ENCODE assay signal across 8 cellular contexts in the genomic region with DNA sequence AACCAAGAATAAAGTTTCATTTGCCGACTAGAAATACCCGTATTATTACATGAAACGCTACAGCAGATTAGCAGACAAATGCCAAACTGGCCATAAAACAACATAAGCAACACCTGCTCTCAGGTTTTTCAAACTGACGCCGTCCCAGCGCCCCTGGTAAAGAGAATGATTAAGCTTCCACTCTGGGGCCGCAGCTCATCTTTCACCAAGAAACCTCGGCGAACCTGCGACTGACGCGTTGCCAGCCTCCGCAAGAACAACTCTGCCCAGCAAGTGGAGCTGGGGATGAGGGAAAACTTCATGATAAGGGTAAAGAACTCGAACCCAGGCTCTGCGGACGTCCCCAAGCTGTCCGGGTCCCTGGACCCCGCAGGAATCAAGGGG. TPM values are rescaled to one million over a fixed set of nuclear protein-coding genes. Genes with fewer than 3 reads are reported as not detected.
DNase-seq lines count a peak whose midpoint lies in the region; ATAC-seq and TF ChIP-seq lines count a peak whose summit lies in the region.

No MANE protein-coding gene starts in this region.

- TF ChIP-seq CTCF in VCaP (conservative IDR thresholded peaks at IDR 0.05) (no peak), esophagus squamous epithelium (IDR thresholded peaks at IDR 0.05) (no peak), osteoblast (IDR thresholded peaks at IDR 0.05; ENCODE audit: extremely low read depth, low read depth, low read length) (no peak)

- peaks cover 31% of the 10 kb centered on the region for H4K20me1 ChIP-seq in osteoblast (ENCODE audit: insufficient read depth, low read length)

- TF ChIP-seq POLR2A in esophagus squamous epithelium (IDR thresholded peaks at IDR 0.05): no peak

- peak overlapping the region; percentile 98 for H3K27ac ChIP-seq in VCaP
- peak overlapping the region; percentile 90 to 97 (median 94) for H3K27ac ChIP-seq in esophagus squamous epithelium
- peak overlapping the region; percentile 99 for H3K27ac ChIP-seq in osteoblast (ENCODE audit: low read depth, low read length)

- DNase-seq in ACHN (peak; percentile 67), esophagus squamous epithelium (lab: John Stamatoyannopoulos, UW) (no peak), osteoblast (ENCODE audit: insufficient read length, low spot score, missing footprints) (no peak), activated gamma-delta T cell (lab: John Stamatoyannopoulos, UW) (no peak), SW 1271 (lab: John Stamatoyannopoulos, UW) (no peak)

- H3K36me3 ChIP-seq in esophagus squamous epithelium (peaks cover 0 to 16% (median 0%) of the 10 kb centered on the region in 3 donors), osteoblast (ENCODE audit: insufficient read depth, low read length) (peaks cover 5% of the 10 kb centered on the region)

- H3K27me3 ChIP-seq in esophagus squamous epithelium: no peaks in the 10 kb centered on the region
- no peaks in the 10 kb centered on the region for H3K27me3 ChIP-seq in osteoblast (ENCODE audit: insufficient read depth, low read length)

- ATAC-seq in GM18909 (IDR thresholded peaks at IDR 0.05; ENCODE audit: poor library complexity, unreplicated experiment) (peak; percentile 22), HG03175 (IDR thresholded peaks at IDR 0.05; ENCODE audit: unreplicated experiment) (peak; percentile 22)

- peaks cover 5 to 44% (median 18%) of the 10 kb centered on the region in 3 donors for H3K4me1 ChIP-seq in esophagus squamous epithelium
- peaks cover 10% of the 10 kb centered on the region for H3K4me1 ChIP-seq in osteoblast (ENCODE audit: insufficient read depth, low read length)

- in situ Hi-C loops in ACHN (cut with HindIII; ENCODE audit: low pct_ligation_motif_present, low pct_unique_long_range_greater_than_20kb, low sequenced_read_pairs): no loop called here

- WGBS in esophagus squamous epithelium, 2 donors: 0% methylated on average over 6 to 15 of the region's 18 CpGs

- peak overlapping the region; percentile 91 for H2AFZ ChIP-seq in osteoblast (ENCODE audit: low read length)

- peak overlapping the region; percentile 80 for H3K4me2 ChIP-seq in osteoblast (ENCODE audit: insufficient read depth, low read length)

- H3K79me2 ChIP-seq in osteoblast (ENCODE audit: insufficient read depth, low read length): peaks cover 57% of the 10 kb centered on the region

- H3K9me3 ChIP-seq in esophagus squamous epithelium (no peaks in the 10 kb centered on the region), osteoblast (ENCODE audit: low read depth, low read length) (no peaks in the 10 kb centered on the region)

- intact Hi-C loops in esophagus squamous epithelium (cut with DNase I): loop anchor here (5.0 to 10.0 kb wide), 2 partner anchors 290 to 348 kb away; a partner anchor contains a TSS

- peak overlapping the region; percentile 77 to 95 (median 80) for H3K4me3 ChIP-seq in esophagus squamous epithelium
- peak overlapping the region; percentile 95 for H3K4me3 ChIP-seq in osteoblast (ENCODE audit: insufficient read depth, low read length)

RNA-seq across cellular contexts. Expression of a gene that starts 0.5 kb away (rescaled TPM):
- 10 to 100 TPM; 43.9 to 62.8 (median 56.2) TPM for total RNA-seq in esophagus squamous epithelium
- 90.8 and 94.9 TPM in 2 replicates for total RNA-seq in osteoblast
